13 cellular contexts compared by ENCODE assay signal in genomic region chr2:149021761-149022160, GRCh38. TPM values are rescaled to one million over a fixed set of nuclear protein-coding genes. Genes with fewer than 3 reads are reported as not detected.
DNase-seq lines count a peak whose midpoint lies in the region; ATAC-seq, FAIRE-seq and TF ChIP-seq lines count a peak whose summit lies in the region.
"Had no signal": no experiment of that assay in that cellular context is flagged by ENCODE, and none has a peak within 500 bp of the region (broad histone marks: within the 10 kb centered on the region; RNA-seq: fewer than 3 reads in every experiment).

No MANE protein-coding gene starts in this region.

- TF ChIP-seq EP300 in GM12878 (IDR thresholded peaks at IDR 0.05; ENCODE audit: borderline replicate concordance in 1 of 2, control insufficient read depth in 1 of 2, low read depth in 2 of 2, low read length in 2 of 2): no peak

- peak; percentile 73 for FAIRE-seq in GM12878 (lab: Jason Lieb, UNC)

- H3K4me3 ChIP-seq in GM12878: 0 out of 2 replicates have a peak overlapping the region, but pooled peaks have one; percentile 4
- H3K4me3 ChIP-seq: ascending aorta, SK-N-MC had no signal

- CTCF ChIA-PET in GM12878 (lab: Yijun Ruan, JAX): interaction anchor here (9.0 to 18.7 kb wide), 2 partner anchors 12 to 540 kb away, joined by 166 to 508 read pairs; partner anchors contain the start of gene LYPD6B

- peak; percentile 70 for TF ChIP-seq POLR2A in GM12878 (IDR thresholded peaks at IDR 0.05; ENCODE audit: low read depth, low read length)

- H3K9me3 Mint-ChIP-seq in stimulated activated naive CD8-positive, alpha-beta T cell treated with anti-CD3 and anti-CD28 coated beads, Interleukin-15, amount 100 ng/mL, for 72 hours: no peaks in the 10 kb centered on the region

- no peaks in the 10 kb centered on the region for H3K27me3 Mint-ChIP-seq in stimulated activated naive CD8-positive, alpha-beta T cell treated with anti-CD3 and anti-CD28 coated beads, Interleukin-15, amount 100 ng/mL, for 72 hours

- peaks cover 51% of the 10 kb centered on the region for H3K4me1 ChIP-seq in GM12878 (ENCODE audit: control insufficient read depth, insufficient read depth, low read length)
- H3K4me1 ChIP-seq: parathyroid adenoma had no signal

- intact Hi-C loops in GM12878 (cut with micrococcal nuclease; ENCODE audit: unreplicated experiment) (loop anchor here (2.0 kb wide), 2 partner anchors 17 to 139 kb away; partner anchors contain the start of gene LYPD6B), posterior cingulate gyrus (cut with DNase I) (no loop called here)

- H3K9me3 ChIP-seq in GM12878 (replicated peaks; ENCODE audit: control insufficient read depth, insufficient read depth, low read length): no peaks in the 10 kb centered on the region
- H3K9me3 ChIP-seq: ascending aorta had no signal

- peak overlapping the region; percentile 74 for H3K9ac ChIP-seq in GM12878 (ENCODE audit: control insufficient read depth, insufficient read depth, low read length)
- H3K9ac ChIP-seq: parathyroid adenoma had no signal

- H3K4me3 Mint-ChIP-seq in stimulated activated naive CD8-positive, alpha-beta T cell treated with anti-CD3 and anti-CD28 coated beads, Interleukin-15, amount 100 ng/mL, for 72 hours: no peak overlapping the region
- H3K4me3 Mint-ChIP-seq: activated CD8-positive, alpha-beta T cell treated with anti-CD3 and anti-CD28 coated beads, Interleukin-2, amount 10 ng/mL, durations not matched to agents 7 days and 5 days had no signal

- peak overlapping the region; percentile 99 for H3K27ac ChIP-seq in GM12878 (ENCODE audit: control insufficient read depth, insufficient read depth)
- H3K27ac ChIP-seq: ascending aorta, parathyroid adenoma, SK-N-MC had no signal

- POLR2A ChIA-PET in GM12878 (lab: Charles Lee): interaction anchor here (1.0 kb wide), 1 partner anchor 12 kb away, joined by 5 read pairs; no protein-coding TSS in a partner anchor

- RAD21 ChIA-PET in GM12878 (lab: Charles Lee; ENCODE audit: unreplicated experiment): interaction anchor here (0.7 to 1.4 kb wide), 7 partner anchors 9 to 565 kb away, joined by 3 to 10 read pairs (median 3); partner anchors contain the start of gene LYPD6B

- H3K36me3 ChIP-seq in GM12878 (ENCODE audit: control insufficient read depth in 2 of 2, insufficient read depth in 2 of 2, low read length in 1 of 2): no peaks in the 10 kb centered on the region
- H3K36me3 ChIP-seq: ascending aorta had no signal

- H3K27me3 ChIP-seq in GM12878 (replicated peaks in 1 of 2; ENCODE audit: control insufficient read depth in 2 of 2, insufficient read depth in 2 of 2, low read length in 1 of 2): no peaks in the 10 kb centered on the region
- H3K27me3 ChIP-seq: ascending aorta had no signal

- peak overlapping the region; percentile 95 for H3K4me2 ChIP-seq in GM12878 (ENCODE audit: control insufficient read depth, insufficient read depth)

- DNase-seq in GM12878 (ENCODE audit: low read depth, low spot score) (peak; percentile 62), NCI-H524 treated with DMSO at 0.1 percent for 48 hours (lab: John Stamatoyannopoulos, UW) (no peak), 8988T (no peak), posterior cingulate gyrus (no peak)
- no peak for DNase-seq in stimulated activated naive CD8-positive, alpha-beta T cell treated with anti-CD3 and anti-CD28 coated beads, Interleukin-15, amount 100 ng/mL, for 72 hours
- DNase-seq: activated CD8-positive, alpha-beta T cell treated with anti-CD3 and anti-CD28 coated beads, Interleukin-2, amount 10 ng/mL, durations not matched to agents 7 days and 5 days; NCI-H2081 had no signal

- TF ChIP-seq RAD21 in GM12878 (IDR thresholded peaks at IDR 0.05; ENCODE audit: insufficient read depth, low read depth, low read length): 0 out of 2 replicates have a peak, but pooled peaks have one; percentile 11

- TF ChIP-seq CTCF in GM12878 (IDR thresholded peaks at IDR 0.05 in 2 of 3, conservative IDR thresholded peaks at IDR 0.05 in 1 of 3; ENCODE audit: control insufficient read depth in 2 of 3, extremely low read depth in 1 of 3, insufficient read depth in 1 of 3, low read depth in 3 of 3, low read length in 3 of 3): no peak

- WGBS in GM12878 (ENCODE audit: insufficient coverage, insufficient replicate concordance, low lambda C conversion rate, missing lambda C conversion rate): under 1% methylated on average over 6 of the region's 6 CpGs

- no peaks in the 10 kb centered on the region for H4K20me1 ChIP-seq in GM12878 (ENCODE audit: control insufficient read depth, insufficient read depth)

- H3K79me2 ChIP-seq in GM12878 (ENCODE audit: control insufficient read depth, insufficient read depth, low read length): no peaks in the 10 kb centered on the region
- H3K79me2 ChIP-seq: parathyroid adenoma had no signal

- SMC1A ChIA-PET in GM12878 (lab: Charles Lee; ENCODE audit: uncharacterized antibody, unreplicated experiment): interaction anchor here (14.0 kb wide), 1 partner anchor 13 kb away, joined by 327 read pairs; the partner anchor contains the start of gene LYPD6B

- BruUV-seq in GM12878 (replicated peaks; lab: Mats Ljungman, UMichigan): no TSS peak

- no peak overlapping the region for H3K27ac Mint-ChIP-seq in stimulated activated naive CD8-positive, alpha-beta T cell treated with anti-CD3 and anti-CD28 coated beads, Interleukin-15, amount 100 ng/mL, for 72 hours
- H3K27ac Mint-ChIP-seq: activated CD8-positive, alpha-beta T cell treated with anti-CD3 and anti-CD28 coated beads, Interleukin-2, amount 10 ng/mL, durations not matched to agents 7 days and 5 days had no signal

- H3K4me1 Mint-ChIP-seq in stimulated activated naive CD8-positive, alpha-beta T cell treated with anti-CD3 and anti-CD28 coated beads, Interleukin-15, amount 100 ng/mL, for 72 hours: no peaks in the 10 kb centered on the region

- in situ Hi-C loops in GM12878 (cut with MboI): no loop called here

- ATAC-seq in GM18861 (IDR thresholded peaks at IDR 0.05; ENCODE audit: unreplicated experiment) (peak; percentile 39), GM21526 (IDR thresholded peaks at IDR 0.05; ENCODE audit: low FRiP score, unreplicated experiment) (peak; percentile 66), HG03103 (IDR thresholded peaks at IDR 0.05; ENCODE audit: low read depth, unreplicated experiment) (peak; percentile 63), GM12878 (peak; percentile 71)
- no peak for ATAC-seq in stimulated activated naive CD8-positive, alpha-beta T cell treated with anti-CD3 and anti-CD28 coated beads, Interleukin-15, amount 100 ng/mL, for 72 hours
- ATAC-seq: activated CD8-positive, alpha-beta T cell treated with anti-CD3 and anti-CD28 coated beads, Interleukin-2, amount 10 ng/mL, durations not matched to agents 7 days and 5 days had no signal

- H2AFZ ChIP-seq in GM12878 (ENCODE audit: control insufficient read depth, low read depth, low read length): peak overlapping the region; percentile 71
- H2AFZ ChIP-seq: parathyroid adenoma had no signal

TF ChIP-seq in GM12878, 131 proteins besides CTCF, POLR2A, EP300 and RAD21 (continues in another document):
- TF ChIP-seq RBBP5 (conservative IDR thresholded peaks at IDR 0.05) (no peak), TBL1XR1 (IDR thresholded peaks at IDR 0.05; ENCODE audit: low read depth, low read length) (no peak), SMAD5 (IDR thresholded peaks at IDR 0.05; ENCODE audit: low read depth) (no peak), BACH1 (IDR thresholded peaks at IDR 0.05; ENCODE audit: borderline replicate concordance) (no peak), MTA3 (IDR thresholded peaks at IDR 0.05; ENCODE audit: borderline replicate concordance, low read length) (no peak), SMARCA5 (IDR thresholded peaks at IDR 0.05) (0 out of 2 replicates have a peak, but pooled peaks have one; percentile 23), CEBPB (IDR thresholded peaks at IDR 0.05; ENCODE audit: borderline replicate concordance in 1 of 2, low read depth in 2 of 2, low read length in 2 of 2) (no peak), MEF2A (IDR thresholded peaks at IDR 0.05; ENCODE audit: insufficient read depth, low read depth, low read length) (no peak)

RNA-seq across cellular contexts. Expression of gene LYPD6B, which starts 16.7 kb away (rescaled TPM):
- total RNA-seq in GM12878 (2013; cell fraction: nucleolus; rRNA removed): 4.2 and 4.3 TPM in 2 replicates
- total RNA-seq in GM12878 (2014; rRNA removed): 2.8 and 4.8 TPM in 2 replicates
- total RNA-seq in GM12878 (2014; rRNA removed; fragmentation: Illumina TruSeq; extraction: Trizol): 4.5 and 4.6 TPM in 2 replicates
- total RNA-seq in GM12878 (2021): 1.9 and 3.3 TPM in 2 replicates
- 6.9 TPM for polyA plus RNA-seq in GM12878 (2011; ENCODE audit: low read depth)
- polyA plus RNA-seq in GM12878 (2011; rRNA removed): 1.0 TPM in 2 replicates
- 0.85 and 1.2 TPM in 2 replicates for polyA plus RNA-seq in GM12878 (2011; cell fraction: cytosol; rRNA removed)
- polyA plus RNA-seq in GM12878 (2011; cell fraction: nucleus; rRNA removed): 1.9 and 2.8 TPM in 2 replicates
- 5.0 and 11.3 TPM in 2 replicates for polyA plus RNA-seq in GM12878 (2012)
- polyA plus RNA-seq in GM12878 (2014; fragmentation: Illumina TruSeq; extraction: Trizol): 5.9 and 6.6 TPM in 2 replicates
- polyA plus RNA-seq in GM12878 (2014; fragmentation: Nextera tagmentation; extraction: Ambion mirVana): 1 to 10 TPM; 3.4 to 5.2 TPM
- 2.7 and 3.6 TPM in 2 replicates for polyA plus RNA-seq in GM12878 (2014; rRNA removed)
- polyA plus RNA-seq in GM12878 (2016; fragmentation: Nextera tagmentation; extraction: Ambion mirVana): 1 to 10 TPM; 5.8 to 5.9 TPM
- polyA minus RNA-seq in GM12878 (2011; rRNA and poly(A)+ RNA removed): 0.36 and 1.2 TPM in 2 replicates
- not detected in 2 replicates for polyA minus RNA-seq in GM12878 (2011; cell fraction: cytosol; rRNA and poly(A)+ RNA removed)
- 0.60 TPM in 1 of 2 replicates, not detected in the other for polyA minus RNA-seq in GM12878 (2011; cell fraction: nucleus; rRNA and poly(A)+ RNA removed)
- total RNA-seq: activated CD8-positive, alpha-beta T cell treated with anti-CD3 and anti-CD28 coated beads, Interleukin-2, amount 10 ng/mL, durations not matched to agents 7 days and 5 days; ascending aorta had no signal
